ENCODE assay signal across 8 cellular contexts in genomic region chr19:5048727-5049553, GRCh38.
DNase-seq lines count a peak whose midpoint lies in the region; ATAC-seq and TF ChIP-seq lines count a peak whose summit lies in the region.

No MANE protein-coding gene starts in this region.

- H3K9me2 ChIP-seq in SU-DHL-6 (replicated peaks; ENCODE audit: insufficient read depth, low read length): no peaks in the 10 kb centered on the region

- no peaks in the 10 kb centered on the region for H4K20me1 ChIP-seq in SU-DHL-6 (ENCODE audit: low read depth, low read length)

- H2AFZ ChIP-seq in SU-DHL-6 (ENCODE audit: low read depth, low read length, severe bottlenecking): no peak overlapping the region

- peak; percentile 70 for DNase-seq in fibroblast of pulmonary artery (ENCODE audit: low read depth)
- peak in 1 of 2 donors; percentile 56 for DNase-seq in psoas muscle
- DNase-seq in NOMO-1 (lab: John Stamatoyannopoulos, UW; ENCODE audit: unreplicated experiment in 2 of 2): no peak
- DNase-seq in GM19238 (ENCODE audit: insufficient read length, low spot score): no peak
- no peak for DNase-seq in NCI-H187 (lab: John Stamatoyannopoulos, UW)

- peak overlapping the region; percentile 62; the same call in 1 of the 2 replicates for H3K27ac ChIP-seq in SU-DHL-6 (ENCODE audit: low read depth, low read length)
- H3K27ac ChIP-seq in psoas muscle: no peak overlapping the region

- intact Hi-C loops in psoas muscle (cut with DNase I): loop anchor here in 1 of 2 donors (2.0 to 5.0 kb wide), 4 partner anchors 38 to 530 kb away; no protein-coding TSS in a partner anchor

- H3K79me2 ChIP-seq in SU-DHL-6 (ENCODE audit: insufficient read depth, low read length): no peaks in the 10 kb centered on the region

- H3K27me3 ChIP-seq in SU-DHL-6 (ENCODE audit: low read length): no peaks in the 10 kb centered on the region
- no peaks in the 10 kb centered on the region for H3K27me3 ChIP-seq in psoas muscle (ENCODE audit: insufficient read depth in 3 of 3, low read length in 2 of 3)

- no peak overlapping the region for H3K4me2 ChIP-seq in SU-DHL-6 (ENCODE audit: low read depth, low read length, poor library complexity, severe bottlenecking)

- 60 to 67% (median 61%) methylated on average over 31 to 36 of the region's 36 CpGs for WGBS in psoas muscle, 3 donors

- H3K9me3 ChIP-seq in ES-I3 (ENCODE audit: control insufficient read depth, insufficient read depth, low read length) (no peaks in the 10 kb centered on the region), SU-DHL-6 (ENCODE audit: insufficient read depth, low read length) (no peaks in the 10 kb centered on the region), psoas muscle (no peaks in the 10 kb centered on the region)

- TF ChIP-seq CTCF in SU-DHL-6 (IDR thresholded peaks at IDR 0.05; ENCODE audit: insufficient read depth, low read length, poor library complexity, severe bottlenecking) (no peak), fibroblast of pulmonary artery (IDR thresholded peaks at IDR 0.05; ENCODE audit: low read length, missing control alignments) (no peak), psoas muscle (IDR thresholded peaks at IDR 0.05) (no peak)

- ATAC-seq in psoas muscle: peak; percentile 6 to 31 (median 23)
- ATAC-seq in HG02642 (IDR thresholded peaks at IDR 0.05; ENCODE audit: poor library complexity, unreplicated experiment): no peak

- H3K4me1 ChIP-seq in ES-I3 (ENCODE audit: insufficient read depth, low read length) (peaks cover 6% of the 10 kb centered on the region; the same call in 1 of the 2 replicates), psoas muscle (peaks cover 39% of the 10 kb centered on the region)

- H3K4me3 ChIP-seq in SU-DHL-6 (ENCODE audit: insufficient read depth, low read length, poor library complexity, severe bottlenecking): no peak overlapping the region
- H3K4me3 ChIP-seq in fibroblast of pulmonary artery (replicated peaks; ENCODE audit: low read depth, low read length): no peak overlapping the region
- H3K4me3 ChIP-seq in psoas muscle: peak overlapping the region; percentile 18

- H3K36me3 ChIP-seq in ES-I3 (ENCODE audit: insufficient read depth, low read length) (no peaks in the 10 kb centered on the region), SU-DHL-6 (ENCODE audit: low read length) (no peaks in the 10 kb centered on the region), psoas muscle (ENCODE audit: insufficient read depth in 1 of 2, low read depth in 1 of 2) (peaks cover 0 to 17% of the 10 kb centered on the region in 2 donors)

- H3K9ac ChIP-seq in ES-I3 (ENCODE audit: low read depth, low read length) (peak overlapping the region; percentile 16; the same call in 1 of the 2 replicates), SU-DHL-6 (ENCODE audit: low read length) (no peak overlapping the region)

- no peaks in the 10 kb centered on the region for H3F3A ChIP-seq in SU-DHL-6 (ENCODE audit: insufficient read depth)
